Comparison of ENCODE assay signal across 9 cellular contexts in the genomic region with DNA sequence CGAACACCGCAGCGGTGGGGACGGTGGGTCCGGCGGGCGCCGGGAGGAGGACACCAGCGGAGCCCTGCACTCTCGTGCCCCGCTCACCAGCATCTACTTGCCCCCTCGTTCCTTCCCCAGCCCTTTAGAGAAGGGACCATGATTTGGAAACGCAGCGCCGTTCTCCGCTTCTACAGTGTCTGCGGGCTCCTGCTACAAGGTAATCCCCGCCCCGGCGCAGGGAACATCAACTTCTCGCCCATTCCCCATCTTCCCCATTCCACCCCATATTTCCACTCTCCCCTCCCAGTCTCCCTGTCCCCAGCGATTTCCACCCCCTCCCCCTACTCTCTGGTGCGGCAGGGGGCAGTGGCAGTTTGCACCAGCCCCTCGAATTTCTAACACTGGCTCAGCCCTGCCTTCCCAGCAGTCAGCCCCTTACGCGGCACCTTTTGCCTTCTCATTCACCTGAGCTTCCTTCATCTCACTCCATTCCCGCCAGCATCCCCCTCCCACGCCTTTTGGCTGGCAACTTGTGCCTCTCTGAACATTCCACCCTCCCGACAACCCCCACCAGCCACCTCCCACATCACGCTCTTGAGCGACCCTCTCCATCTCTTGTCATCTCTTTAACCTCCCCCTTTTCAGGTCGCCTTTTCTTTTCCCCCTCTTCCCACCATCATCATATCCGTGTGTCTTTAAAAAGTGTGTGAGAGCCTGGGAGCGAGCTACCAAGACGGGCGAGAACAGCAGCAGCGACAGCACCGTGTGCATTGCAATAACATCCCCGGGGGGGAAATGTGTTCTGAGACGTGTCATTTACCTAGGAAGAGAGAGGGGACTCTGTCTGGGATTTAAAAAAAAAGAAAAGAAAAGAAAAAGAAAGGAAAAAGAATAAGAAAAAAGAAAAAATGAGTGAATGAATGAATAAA. TPM values are rescaled to one million over a fixed set of nuclear protein-coding genes. Genes with fewer than 3 reads are reported as not detected.
DNase-seq lines count a peak whose midpoint lies in the region; ATAC-seq and TF ChIP-seq lines count a peak whose summit lies in the region.
"Had no signal": no experiment of that assay in that cellular context is flagged by ENCODE, and none has a peak within 500 bp of the region (broad histone marks: within the 10 kb centered on the region; RNA-seq: fewer than 3 reads in every experiment).

No MANE protein-coding gene starts in this region.

- peak overlapping the region; percentile 86; the same call in 1 of the 2 replicates for H3K4me3 ChIP-seq in iPS DF 6.9 (ENCODE audit: low read length)

- H3K4me3 Mint-ChIP-seq in activated CD8-positive, alpha-beta T cell treated with anti-CD3 and anti-CD28 coated beads for 36 hours: peak overlapping the region; percentile 62
- peak overlapping the region; percentile 81 for H3K4me3 Mint-ChIP-seq in stimulated activated memory B cell treated with anti-CD40 and anti-IgM and Interleukin-4, amounts not matched to agents 10 μg/mL and 1 μg/mL and 100 μg/mL, for 72 hours

- whole genome bisulfite sequencing in iPS DF 6.9 (ENCODE audit: insufficient coverage, insufficient read length): no CpG with 5 or more reads among the region's 40 CpGs

- H3K27me3 Mint-ChIP-seq in activated CD8-positive, alpha-beta T cell treated with anti-CD3 and anti-CD28 coated beads for 36 hours: peaks cover 40% of the 10 kb centered on the region
- H3K27me3 Mint-ChIP-seq in stimulated activated memory B cell treated with anti-CD40 and anti-IgM and Interleukin-4, amounts not matched to agents 10 μg/mL and 1 μg/mL and 100 μg/mL, for 72 hours: peaks cover 63% of the 10 kb centered on the region

- no peaks in the 10 kb centered on the region for H3K4me1 ChIP-seq in iPS DF 6.9 (ENCODE audit: control insufficient read depth, insufficient read depth, low read length)

- no peaks in the 10 kb centered on the region for H3K9me3 ChIP-seq in iPS DF 6.9 (ENCODE audit: control insufficient read depth, insufficient read depth, low read length)

- H3K27me3 ChIP-seq in iPS DF 6.9 (ENCODE audit: control insufficient read depth, insufficient read depth, low read length): no peaks in the 10 kb centered on the region

- no peaks in the 10 kb centered on the region for H3K9me3 Mint-ChIP-seq in activated CD8-positive, alpha-beta T cell treated with anti-CD3 and anti-CD28 coated beads for 36 hours
- no peaks in the 10 kb centered on the region for H3K9me3 Mint-ChIP-seq in stimulated activated memory B cell treated with anti-CD40 and anti-IgM and Interleukin-4, amounts not matched to agents 10 μg/mL and 1 μg/mL and 100 μg/mL, for 72 hours

- no peak overlapping the region for H3K27ac ChIP-seq in iPS DF 6.9 (ENCODE audit: low read length)

- POLR2A ChIA-PET in activated CD8-positive, alpha-beta T cell treated with anti-CD3 and anti-CD28 coated beads for 36 hours (lab: Charles Lee): no interaction called here

- no peak overlapping the region for H3K27ac Mint-ChIP-seq in activated CD8-positive, alpha-beta T cell treated with anti-CD3 and anti-CD28 coated beads for 36 hours
- no peak overlapping the region for H3K27ac Mint-ChIP-seq in stimulated activated memory B cell treated with anti-CD40 and anti-IgM and Interleukin-4, amounts not matched to agents 10 μg/mL and 1 μg/mL and 100 μg/mL, for 72 hours

- no peaks in the 10 kb centered on the region for H3K36me3 Mint-ChIP-seq in activated CD8-positive, alpha-beta T cell treated with anti-CD3 and anti-CD28 coated beads for 36 hours (ENCODE audit: low read depth)
- no peaks in the 10 kb centered on the region for H3K36me3 Mint-ChIP-seq in stimulated activated memory B cell treated with anti-CD40 and anti-IgM and Interleukin-4, amounts not matched to agents 10 μg/mL and 1 μg/mL and 100 μg/mL, for 72 hours

- peaks cover 19% of the 10 kb centered on the region for H3K4me1 Mint-ChIP-seq in activated CD8-positive, alpha-beta T cell treated with anti-CD3 and anti-CD28 coated beads for 36 hours (ENCODE audit: low read depth)
- H3K4me1 Mint-ChIP-seq in stimulated activated memory B cell treated with anti-CD40 and anti-IgM and Interleukin-4, amounts not matched to agents 10 μg/mL and 1 μg/mL and 100 μg/mL, for 72 hours: peaks cover 21% of the 10 kb centered on the region

- no peaks in the 10 kb centered on the region for H3K36me3 ChIP-seq in iPS DF 6.9 (ENCODE audit: control insufficient read depth, insufficient read depth, low read length)

- ATAC-seq in activated CD8-positive, alpha-beta T cell treated with anti-CD3 and anti-CD28 coated beads for 36 hours: no peak
- no peak for ATAC-seq in stimulated activated memory B cell treated with anti-CD40 and anti-IgM and Interleukin-4, amounts not matched to agents 10 μg/mL and 1 μg/mL and 100 μg/mL, for 72 hours
- no peak for ATAC-seq in HG02610 (IDR thresholded peaks at IDR 0.05; ENCODE audit: unreplicated experiment)

- no peak for TF ChIP-seq CTCF in activated CD8-positive, alpha-beta T cell treated with anti-CD3 and anti-CD28 coated beads for 36 hours (IDR thresholded peaks at IDR 0.05)

- CTCF ChIA-PET in activated CD8-positive, alpha-beta T cell treated with anti-CD3 and anti-CD28 coated beads for 36 hours (lab: Charles Lee): no interaction called here

- DNase-seq in NCI-H1417 (lab: John Stamatoyannopoulos, UW) (peak in 2 of 3 experiments; percentile 66), NCI-H1417 treated with DMSO at 0.1 percent for 48 hours (lab: John Stamatoyannopoulos, UW) (no peak), iPS DF 6.9 (ENCODE audit: low read depth, low spot score) (no peak), germinal center (ENCODE audit: low spot score) (no peak)
- DNase-seq in activated CD8-positive, alpha-beta T cell treated with anti-CD3 and anti-CD28 coated beads for 36 hours: no peak
- no peak for DNase-seq in NK-92 treated with Interleukin-12 subunit alpha and Interleukin-12 subunit beta, amount 100 ng/mL, for 24 hours (lab: John Stamatoyannopoulos, UW)

- intact Hi-C loops in activated CD8-positive, alpha-beta T cell treated with anti-CD3 and anti-CD28 coated beads for 36 hours (cut with micrococcal nuclease): no loop called here

RNA-seq across cellular contexts. Expression of a gene that starts 0.9 kb away (rescaled TPM):
- total RNA-seq in activated CD8-positive, alpha-beta T cell treated with anti-CD3 and anti-CD28 coated beads for 36 hours: under 1 TPM in 1 of 2 experiments, not detected in 1; 0.38 TPM
- total RNA-seq: SK-MEL-5 had no signal

Comparison
In these comparisons a context has a peak if more than half of its experiments do, and no peak if none do; other contexts are left out.
1. DNase-seq: peak in NCI-H1417 (2 of 3); none in NCI-H1417 treated with DMSO at 0.1 percent for 48 hours (single experiment), activated CD8-positive, alpha-beta T cell treated with anti-CD3 and anti-CD28 coated beads for 36 hours (single experiment), iPS DF 6.9 (single experiment), NK-92 treated with Interleukin-12 subunit alpha and Interleukin-12 subunit beta, amount 100 ng/mL, for 24 hours (single experiment) and germinal center (single experiment).